9 cellular contexts compared by ENCODE assay signal in the genomic region with DNA sequence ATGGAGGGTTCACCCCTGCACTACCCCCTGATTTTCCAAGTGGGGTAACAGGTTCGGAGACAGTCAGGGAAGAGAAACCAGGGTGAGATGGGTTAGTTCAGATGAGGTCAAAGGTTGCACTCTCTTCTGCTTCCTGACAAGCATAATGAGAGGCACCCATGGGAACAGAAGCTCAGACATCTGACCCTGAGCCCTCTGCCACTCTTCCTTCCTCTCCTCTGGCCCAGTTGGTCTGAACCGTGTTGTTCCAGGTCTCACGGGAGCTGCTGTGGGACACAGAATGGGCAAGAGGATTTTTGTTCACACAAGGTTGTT. TPM values are rescaled to one million over a fixed set of nuclear protein-coding genes. Genes with fewer than 3 reads are reported as not detected.
A peak's percentile ranks its signal among the peaks of the same experiment; 100 is the strongest.
DNase-seq lines count a peak whose midpoint lies in the region; ATAC-seq, FAIRE-seq and TF ChIP-seq lines count a peak whose summit lies in the region.
"Had no signal": no experiment of that assay in that cellular context is flagged by ENCODE, and none has a peak within 500 bp of the region (broad histone marks: within the 10 kb centered on the region; RNA-seq: fewer than 3 reads in every experiment).

No MANE protein-coding gene starts in this region.

- DNase-seq in A549 (ENCODE audit: low read depth in 1 of 2, low spot score in 1 of 2) (no peak), chondrocyte (ENCODE audit: low spot score) (no peak), nephron progenitor cell (no peak), SHP77 treated with DMSO at 0.1 percent for 48 hours (lab: John Stamatoyannopoulos, UW) (no peak), BE2C (no peak)
- DNase-seq: DMS79 had no signal

- POLR2A ChIA-PET in A549 (lab: Yijun Ruan, JAX): interaction anchor here (1.3 to 2.3 kb wide), 4 partner anchors 18 to 44 kb away, joined by 4 to 16 read pairs (median 10); a partner anchor contains a TSS

- TF ChIP-seq CTCF in A549 (IDR thresholded peaks at IDR 0.05): no peak
- no peak for TF ChIP-seq CTCF in chondrocyte (IDR thresholded peaks at IDR 0.05)
- no peak for TF ChIP-seq CTCF in nephron progenitor cell (IDR thresholded peaks at IDR 0.05)
- no peak for TF ChIP-seq CTCF in BE2C (IDR thresholded peaks at IDR 0.05; ENCODE audit: low read depth, low read length)

- peak overlapping the region; percentile 89 for H3K27ac Mint-ChIP-seq in chondrocyte (ENCODE audit: unreplicated experiment)
- peak overlapping the region; percentile 90 for H3K27ac Mint-ChIP-seq in nephron progenitor cell

- no peak for ATAC-seq in A549
- ATAC-seq in HG03095 (IDR thresholded peaks at IDR 0.05; ENCODE audit: unreplicated experiment): no peak
- no peak for ATAC-seq in GM18873 (IDR thresholded peaks at IDR 0.05; ENCODE audit: low FRiP score, unreplicated experiment)

- no peaks in the 10 kb centered on the region for H3K27me3 ChIP-seq in BE2C

- CTCF ChIA-PET in A549 (lab: Yijun Ruan, JAX): interaction anchor here (0.6 to 6.9 kb wide), 5 partner anchors 13 to 487 kb away, joined by 3 to 44 read pairs (median 4); no protein-coding TSS in a partner anchor

- H3K36me3 ChIP-seq in KOPT-K1 (ENCODE audit: insufficient read depth, low read length): no peaks in the 10 kb centered on the region
- no peaks in the 10 kb centered on the region for H3K36me3 ChIP-seq in BE2C

- H3K4me3 Mint-ChIP-seq in chondrocyte (ENCODE audit: unreplicated experiment) (no peak overlapping the region), nephron progenitor cell (no peak overlapping the region)

- 90% methylated on average over 3 of the region's 3 CpGs for WGBS in A549 (ENCODE audit: missing lambda C conversion rate)

- no peaks in the 10 kb centered on the region for H3K27me3 Mint-ChIP-seq in chondrocyte (ENCODE audit: low read depth)
- peaks cover 8% of the 10 kb centered on the region for H3K27me3 Mint-ChIP-seq in nephron progenitor cell (ENCODE audit: low read depth, poor library complexity)

- H3K36me3 Mint-ChIP-seq in chondrocyte (ENCODE audit: low read depth) (no peaks in the 10 kb centered on the region), nephron progenitor cell (ENCODE audit: low read depth) (no peaks in the 10 kb centered on the region)

- TF ChIP-seq RAD21 in A549 (conservative IDR thresholded peaks at IDR 0.05 in 1 of 2, IDR thresholded peaks at IDR 0.05 in 1 of 2): no peak

- H3K27ac ChIP-seq in A549: peak overlapping the region; percentile 98 to 99
- H3K27ac ChIP-seq in KOPT-K1 (ENCODE audit: low read depth, low read length, poor library complexity, severe bottlenecking): peak overlapping the region; percentile 56

- TF ChIP-seq POLR2A in A549 (IDR thresholded peaks at IDR 0.05; ENCODE audit: low read length): no peak

- H3K4me1 ChIP-seq in A549: peaks cover 70% of the 10 kb centered on the region
- peaks cover 25% of the 10 kb centered on the region for H3K4me1 ChIP-seq in BE2C

- H3K4me1 Mint-ChIP-seq in chondrocyte (ENCODE audit: low read depth) (peaks cover 51% of the 10 kb centered on the region), nephron progenitor cell (peaks cover 61% of the 10 kb centered on the region)

- TF ChIP-seq EP300 in A549 (IDR thresholded peaks at IDR 0.05): no peak

- no peak for FAIRE-seq in A549 (lab: Jason Lieb, UNC)

- no peak overlapping the region for H3K4me3 ChIP-seq in A549
- H3K4me3 ChIP-seq in BE2C (ENCODE audit: low read depth, low read length): no peak overlapping the region

- H3K9me3 ChIP-seq in A549 (no peaks in the 10 kb centered on the region), KOPT-K1 (ENCODE audit: insufficient read depth, low read length, poor library complexity, severe bottlenecking) (no peaks in the 10 kb centered on the region), BE2C (no peaks in the 10 kb centered on the region)

- H3K9me3 Mint-ChIP-seq in chondrocyte (ENCODE audit: low read depth) (no peaks in the 10 kb centered on the region), nephron progenitor cell (no peaks in the 10 kb centered on the region)

- H3K4me2 ChIP-seq in A549: peak overlapping the region; percentile 58

TF ChIP-seq in A549, 52 proteins besides CTCF, POLR2A, EP300 and RAD21:
- TF ChIP-seq JUN (IDR thresholded peaks at IDR 0.05) (no peak), NR3C1 (IDR thresholded peaks at IDR 0.05) (no peak), FOSL2 (IDR thresholded peaks at IDR 0.05) (no peak), FOSL2 (CRISPR knock-in tag; IDR thresholded peaks at IDR 0.05) (no peak), SREBF2 (IDR thresholded peaks at IDR 0.05) (no peak), CEBPB (IDR thresholded peaks at IDR 0.05) (no peak), JUNB (IDR thresholded peaks at IDR 0.05) (no peak), GATA3 (IDR thresholded peaks at IDR 0.05; ENCODE audit: borderline replicate concordance) (no peak), PHF8 (IDR thresholded peaks at IDR 0.05; ENCODE audit: borderline replicate concordance, low read depth) (no peak), ZSCAN20 (CRISPR knock-in tag; IDR thresholded peaks at IDR 0.05) (no peak), EHF (CRISPR knock-in tag; IDR thresholded peaks at IDR 0.05) (no peak), FOSB (CRISPR knock-in tag; IDR thresholded peaks at IDR 0.05) (no peak), MYC (IDR thresholded peaks at IDR 0.05; ENCODE audit: borderline replicate concordance, low read length) (no peak), HDAC2 (IDR thresholded peaks at IDR 0.05) (no peak)
- TF ChIP-seq, protein P1, sequence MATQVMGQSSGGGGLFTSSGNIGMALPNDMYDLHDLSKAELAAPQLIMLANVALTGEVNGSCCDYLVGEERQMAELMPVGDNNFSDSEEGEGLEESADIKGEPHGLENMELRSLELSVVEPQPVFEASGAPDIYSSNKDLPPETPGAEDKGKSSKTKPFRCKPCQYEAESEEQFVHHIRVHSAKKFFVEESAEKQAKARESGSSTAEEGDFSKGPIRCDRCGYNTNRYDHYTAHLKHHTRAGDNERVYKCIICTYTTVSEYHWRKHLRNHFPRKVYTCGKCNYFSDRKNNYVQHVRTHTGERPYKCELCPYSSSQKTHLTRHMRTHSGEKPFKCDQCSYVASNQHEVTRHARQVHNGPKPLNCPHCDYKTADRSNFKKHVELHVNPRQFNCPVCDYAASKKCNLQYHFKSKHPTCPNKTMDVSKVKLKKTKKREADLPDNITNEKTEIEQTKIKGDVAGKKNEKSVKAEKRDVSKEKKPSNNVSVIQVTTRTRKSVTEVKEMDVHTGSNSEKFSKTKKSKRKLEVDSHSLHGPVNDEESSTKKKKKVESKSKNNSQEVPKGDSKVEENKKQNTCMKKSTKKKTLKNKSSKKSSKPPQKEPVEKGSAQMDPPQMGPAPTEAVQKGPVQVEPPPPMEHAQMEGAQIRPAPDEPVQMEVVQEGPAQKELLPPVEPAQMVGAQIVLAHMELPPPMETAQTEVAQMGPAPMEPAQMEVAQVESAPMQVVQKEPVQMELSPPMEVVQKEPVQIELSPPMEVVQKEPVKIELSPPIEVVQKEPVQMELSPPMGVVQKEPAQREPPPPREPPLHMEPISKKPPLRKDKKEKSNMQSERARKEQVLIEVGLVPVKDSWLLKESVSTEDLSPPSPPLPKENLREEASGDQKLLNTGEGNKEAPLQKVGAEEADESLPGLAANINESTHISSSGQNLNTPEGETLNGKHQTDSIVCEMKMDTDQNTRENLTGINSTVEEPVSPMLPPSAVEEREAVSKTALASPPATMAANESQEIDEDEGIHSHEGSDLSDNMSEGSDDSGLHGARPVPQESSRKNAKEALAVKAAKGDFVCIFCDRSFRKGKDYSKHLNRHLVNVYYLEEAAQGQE (IDR thresholded peaks at IDR 0.05): no peak
- TF ChIP-seq, protein P2, sequence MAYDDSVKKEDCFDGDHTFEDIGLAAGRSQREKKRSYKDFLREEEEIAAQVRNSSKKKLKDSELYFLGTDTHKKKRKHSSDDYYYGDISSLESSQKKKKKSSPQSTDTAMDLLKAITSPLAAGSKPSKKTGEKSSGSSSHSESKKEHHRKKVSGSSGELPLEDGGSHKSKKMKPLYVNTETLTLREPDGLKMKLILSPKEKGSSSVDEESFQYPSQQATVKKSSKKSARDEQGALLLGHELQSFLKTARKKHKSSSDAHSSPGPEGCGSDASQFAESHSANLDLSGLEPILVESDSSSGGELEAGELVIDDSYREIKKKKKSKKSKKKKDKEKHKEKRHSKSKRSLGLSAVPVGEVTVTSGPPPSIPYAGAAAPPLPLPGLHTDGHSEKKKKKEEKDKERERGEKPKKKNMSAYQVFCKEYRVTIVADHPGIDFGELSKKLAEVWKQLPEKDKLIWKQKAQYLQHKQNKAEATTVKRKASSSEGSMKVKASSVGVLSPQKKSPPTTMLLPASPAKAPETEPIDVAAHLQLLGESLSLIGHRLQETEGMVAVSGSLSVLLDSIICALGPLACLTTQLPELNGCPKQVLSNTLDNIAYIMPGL (CRISPR knock-in tag; IDR thresholded peaks at IDR 0.05; ENCODE audit: borderline replicate concordance): no peak

RNA-seq across cellular contexts. Expression of a gene that starts 38.4 kb away (rescaled TPM):
- polyA plus RNA-seq in A549 (2011; rRNA removed) (21.5 and 24.4 TPM in 2 replicates), A549 (2017; fragmentation: RNase III; extraction: RNeasy Plus Mini Kit Qiagen cat#74134 plus additional on column Dnase treatment) (26.1 to 28.5 TPM (median 26.7 TPM) in 3 replicates)
- 26.6 and 31.3 TPM in 2 replicates for polyA plus RNA-seq in A549 (2012; cell fraction: cytosol; rRNA removed)
- polyA plus RNA-seq in A549 (2012; cell fraction: nucleus; rRNA removed): 46.2 and 51.4 TPM in 2 replicates
- 31.6 and 32.2 TPM in 2 replicates for polyA minus RNA-seq in A549 (2011; rRNA and poly(A)+ RNA removed)
- total RNA-seq in chondrocyte: 27.3 to 29.8 TPM (median 28.7 TPM) in 3 replicates
- 42.2 TPM for polyA plus RNA-seq in BE2C (2012; ENCODE audit: insufficient read depth, insufficient read length, low read depth)

RNA-seq across cellular contexts. Expression of a gene that starts 42.6 kb away (rescaled TPM):
- polyA plus RNA-seq in A549 (2011; rRNA removed) (329 and 392 TPM in 2 replicates), A549 (2017; fragmentation: RNase III; extraction: RNeasy Plus Mini Kit Qiagen cat#74134 plus additional on column Dnase treatment) (188 to 239 TPM (median 238 TPM) in 3 replicates)
- polyA plus RNA-seq in A549 (2012; cell fraction: cytosol; rRNA removed): 189 and 275 TPM in 2 replicates
- 368 and 387 TPM in 2 replicates for polyA plus RNA-seq in A549 (2012; cell fraction: nucleus; rRNA removed)
- polyA minus RNA-seq in A549 (2011; rRNA and poly(A)+ RNA removed): 299 and 339 TPM in 2 replicates
- 68.5 to 241 TPM (median 227 TPM) in 3 replicates for total RNA-seq in chondrocyte
- 468 TPM for polyA plus RNA-seq in BE2C (2012; ENCODE audit: insufficient read depth, insufficient read length, low read depth)
